In genomic region chr11:3164540-3165151, GRCh38 we compare ENCODE assay signal across 1 cellular context.
TF ChIP-seq lines count a peak whose summit lies in the region.

No MANE protein-coding gene starts in this region.

TF ChIP-seq in IMR-90, 13 proteins besides CTCF, POLR2A, EP300 and RAD21 (continued from another document):
- TF ChIP-seq MAZ (IDR thresholded peaks at IDR 0.05; ENCODE audit: borderline replicate concordance, low read depth, low read length) = no peak
- no peak for TF ChIP-seq MAFK (IDR thresholded peaks at IDR 0.05; ENCODE audit: low read depth, low read length)
- TF ChIP-seq CEBPB (IDR thresholded peaks at IDR 0.05; ENCODE audit: low read depth, low read length) = no peak
- TF ChIP-seq NFE2L2 (IDR thresholded peaks at IDR 0.05; ENCODE audit: low read depth, low read length) = no peak
- no peak for TF ChIP-seq ELK1 (IDR thresholded peaks at IDR 0.05; ENCODE audit: borderline replicate concordance, low read depth, low read length)
- TF ChIP-seq MXI1 (IDR thresholded peaks at IDR 0.05; ENCODE audit: borderline replicate concordance, low read depth, low read length) = no peak
- no peak for TF ChIP-seq BHLHE40 (IDR thresholded peaks at IDR 0.05; ENCODE audit: low read depth, low read length)
